ENCODE assay signal across 12 cellular contexts in the genomic region with DNA sequence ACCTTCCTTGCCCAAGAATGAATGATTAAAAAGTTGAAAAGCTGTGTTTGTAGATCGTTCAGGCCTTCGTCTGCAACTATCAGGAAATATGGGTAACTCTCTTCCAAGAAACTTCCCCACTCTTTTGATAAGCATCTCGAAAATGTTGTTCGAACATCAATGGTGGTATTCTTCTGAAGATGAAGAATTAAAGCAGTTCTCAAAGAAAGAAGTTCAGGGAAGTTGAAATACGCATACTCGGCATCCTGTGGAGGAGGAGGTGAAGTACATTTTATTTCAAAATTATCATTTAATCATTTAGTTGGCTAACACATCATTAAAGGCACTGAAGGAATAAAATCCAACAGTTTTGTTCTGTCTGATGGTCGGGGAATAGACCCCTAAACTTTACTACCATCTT.
"Had no signal": no experiment of that assay in that cellular context is flagged by ENCODE, and none has a peak within 500 bp of the region (broad histone marks: within the 10 kb centered on the region; RNA-seq: fewer than 3 reads in every experiment).

No MANE protein-coding gene starts in this region.

- H3K27ac Mint-ChIP-seq: natural killer cell treated with Interleukin-12 subunit alpha and Interleukin-12 subunit beta and Interleukin-15 and Interleukin-18, amount 100 ng/mL, for 72 hours had no signal

- H3K27me3 Mint-ChIP-seq: natural killer cell treated with Interleukin-12 subunit alpha and Interleukin-12 subunit beta and Interleukin-15 and Interleukin-18, amount 100 ng/mL, for 72 hours had no signal

- ATAC-seq: heart right ventricle; left lobe of liver; mucosa of descending colon; natural killer cell treated with Interleukin-12 subunit alpha and Interleukin-12 subunit beta and Interleukin-15 and Interleukin-18, amount 100 ng/mL, for 72 hours; Right ventricle myocardium inferior had no signal

- DNase-seq: activated CD4-positive, CD25-positive, alpha-beta regulatory T cell; caudate nucleus; effector CD4-positive, alpha-beta T cell; heart right ventricle; mammary epithelial cell; mucosa of descending colon; nucleus accumbens; substantia nigra; transverse colon had no signal

- H3K4me3 Mint-ChIP-seq: natural killer cell treated with Interleukin-12 subunit alpha and Interleukin-12 subunit beta and Interleukin-15 and Interleukin-18, amount 100 ng/mL, for 72 hours had no signal

- H3K9me3 Mint-ChIP-seq: natural killer cell treated with Interleukin-12 subunit alpha and Interleukin-12 subunit beta and Interleukin-15 and Interleukin-18, amount 100 ng/mL, for 72 hours had no signal
